8 cellular contexts compared by ENCODE assay signal in genomic region chr9:127244609-127245601, GRCh38. TPM values are rescaled to one million over a fixed set of nuclear protein-coding genes. Genes with fewer than 3 reads are reported as not detected.
DNase-seq lines count a peak whose midpoint lies in the region; ATAC-seq and TF ChIP-seq lines count a peak whose summit lies in the region.

No MANE protein-coding gene starts in this region.

- H3K27me3 ChIP-seq in upper lobe of right lung = no peaks in the 10 kb centered on the region

- no peaks in the 10 kb centered on the region for H3K36me3 ChIP-seq in upper lobe of right lung

- TF ChIP-seq CTCF in GM13977 (IDR thresholded peaks at IDR 0.05; ENCODE audit: extremely low read depth, insufficient read depth, missing control alignments) (no peak), upper lobe of right lung (IDR thresholded peaks at IDR 0.05) (no peak)

- in situ Hi-C loops in GM13977 (cut with MboI; ENCODE audit: low pct_unique_long_range_greater_than_20kb, low sequenced_read_pairs, unreplicated experiment) = no loop called here

- peak overlapping the region; percentile 61 for H3K4me3 ChIP-seq in upper lobe of right lung

- no peaks in the 10 kb centered on the region for H3K4me1 ChIP-seq in upper lobe of right lung

- DNase-seq in GM13977 (ENCODE audit: low spot score) = peak; percentile 94
- peak; percentile 87 for DNase-seq in NCI-H1694 (lab: John Stamatoyannopoulos, UW)
- peak; percentile 82 to 93 (median 90) for DNase-seq in T-helper 1 cell
- DNase-seq in amniotic stem cell (lab: John Stamatoyannopoulos, UW) = peak; percentile 95
- peak; percentile 99 for DNase-seq in left cardiac atrium
- peak; percentile 99 for DNase-seq in posterior vena cava (ENCODE audit: low spot score)
- DNase-seq in upper lobe of right lung = peak; percentile 99

- intact Hi-C loops in left cardiac atrium (cut with DNase I) = no loop called here
- intact Hi-C loops in posterior vena cava (cut with DNase I) = no loop called here
- intact Hi-C loops in upper lobe of right lung (cut with DNase I) = no loop called here

- ATAC-seq in HG02870 (IDR thresholded peaks at IDR 0.05; ENCODE audit: unreplicated experiment) = peak; percentile 100
- ATAC-seq in left cardiac atrium = peak; percentile 100
- ATAC-seq in upper lobe of right lung = peak; percentile 100

- H3K9me3 ChIP-seq in upper lobe of right lung = no peaks in the 10 kb centered on the region

- H3K27ac ChIP-seq in upper lobe of right lung = peak overlapping the region; percentile 75

RNA-seq across cellular contexts. Expression of gene GARNL3, which starts 19.7 kb away (rescaled TPM):
- total RNA-seq in left cardiac atrium (10 to 100 TPM; 10.0 to 11.2 TPM), posterior vena cava (10 to 100 TPM; 38.5 to 40.4 TPM), upper lobe of right lung (8.0 TPM)

Comparison
In these comparisons a context has a peak if more than half of its experiments do, and no peak if none do; other contexts are left out.
1. Peak in every context shown above with its lines: DNase-seq, ATAC-seq, H3K4me3 ChIP-seq and H3K27ac ChIP-seq.